Comparison of ENCODE assay signal across 16 cellular contexts in the genomic region with DNA sequence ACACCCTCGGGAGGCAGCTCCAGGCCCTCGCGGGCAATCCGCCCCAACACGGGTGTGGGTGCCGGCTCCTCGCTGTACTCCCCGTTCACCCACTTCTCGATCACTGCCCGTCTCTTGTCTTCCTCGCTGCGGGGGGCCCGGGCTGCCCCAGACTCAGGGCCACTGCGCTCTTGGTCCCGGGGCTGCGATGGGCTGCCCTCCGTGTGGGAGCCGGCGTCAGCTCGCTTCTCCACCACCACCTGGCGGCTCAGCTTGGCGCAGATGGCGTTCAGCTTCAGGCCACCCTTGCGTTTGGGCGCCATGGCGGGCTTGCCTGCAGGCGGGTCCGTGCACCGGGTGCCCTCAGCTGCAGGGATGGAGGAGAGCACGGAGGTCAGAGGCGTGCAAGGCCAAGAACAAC.
"Had no signal": no experiment of that assay in that cellular context is flagged by ENCODE, and none has a peak within 500 bp of the region (broad histone marks: within the 10 kb centered on the region; RNA-seq: fewer than 3 reads in every experiment).

No MANE protein-coding gene starts in this region.

- H3K4me3 ChIP-seq: body of pancreas, smooth muscle cell had no signal

- H3K9me3 ChIP-seq: body of pancreas had no signal

- H3K4me2 ChIP-seq: smooth muscle cell had no signal

- H3K27me3 ChIP-seq: body of pancreas had no signal

- DNase-seq: activated CD4-positive, alpha-beta T cell treated with anti-CD3 and anti-CD28 coated beads, Interleukin-2, amount 50 U/mL, for 4 hours; activated effector memory CD4-positive, alpha-beta T cell treated with anti-CD3 and anti-CD28 coated beads, Interleukin-2, amount 50 U/mL, for 16 hours; activated T-cell treated with anti-CD3 and anti-CD28 coated beads, Interleukin-2, amount 50 U/mL, for 4 hours; amniotic stem cell; cerebellar nuclear complex; dermis blood vessel endothelial cell; endodermal cell; erythroblast; islet precursor cell; nephron progenitor cell; SIG-M5; T-helper 2 cell; trophoblast cell had no signal

- FAIRE-seq: TTC549 had no signal
